In the genomic region with DNA sequence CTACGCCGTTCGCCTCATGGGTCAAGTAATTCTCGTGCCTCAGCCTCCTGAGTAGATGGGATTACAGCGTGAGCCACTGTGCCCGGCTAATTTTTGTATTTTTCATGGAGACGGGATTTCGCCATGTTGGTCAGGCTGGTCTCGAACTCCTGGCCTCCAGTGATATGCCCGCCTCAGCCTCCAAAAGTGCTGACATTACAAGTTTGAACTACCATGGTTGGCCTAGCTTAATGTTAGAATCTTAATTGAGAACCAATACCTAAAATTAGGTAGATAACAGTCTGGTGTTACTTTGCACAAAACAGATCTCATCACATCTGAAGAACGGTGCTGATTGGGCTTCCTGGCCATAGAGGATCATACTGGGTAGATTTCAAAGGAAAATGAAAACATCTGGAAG, we compare ENCODE assay signal across 31 cellular contexts.
"Had no signal": no experiment of that assay in that cellular context is flagged by ENCODE, and none has a peak within 500 bp of the region (broad histone marks: within the 10 kb centered on the region; RNA-seq: fewer than 3 reads in every experiment).

No MANE protein-coding gene starts in this region.

- DNase-seq: Karpas-422, MM.1S, MV-4-11, NCI-H1092, NCI-H1105, NCI-H1417 treated with DMSO at 0.1 percent for 48 hours, NCI-H1436 treated with DMSO at 0.1 percent for 48 hours, NCI-H1694 treated with DMSO at 0.1 percent for 48 hours, NCI-H187 treated with DMSO at 0.1 percent for 48 hours, NCI-H2029, NCI-H2081 treated with DMSO at 0.1 percent for 48 hours, NCI-H2107, NCI-H2171, NCI-H226, NCI-H446 treated with DMSO at 0.1 percent for 48 hours, NCI-H510A, NCI-H524, NCI-H526, NCI-H69, NCI-H748 treated with DMSO at 0.1 percent for 48 hours, NCI-H82, PC-9, SHP77, SIG-M5, SJCRH30 had no signal

- H3K4me2 ChIP-seq: KMS-11, PC-9 had no signal

- H2AFZ ChIP-seq: PC-9 had no signal

- ATAC-seq: Panc1, Right ventricle myocardium inferior had no signal

- H3K9me3 ChIP-seq: SJCRH30 had no signal

- H3K4me1 ChIP-seq: SJCRH30 had no signal

- H3K9ac ChIP-seq: KMS-11 had no signal

- H3K4me3 ChIP-seq: PC-9, SJCRH30, SK-N-MC had no signal

- H3K27me3 ChIP-seq: SJCRH30 had no signal

- H3K36me3 ChIP-seq: SJCRH30 had no signal

- H3K27ac ChIP-seq: KMS-11, PC-9, RWPE1, SJCRH30, SK-N-MC had no signal

- FAIRE-seq: RCC 7860 had no signal
